ENCODE assay signal across 1 cellular context in genomic region chr1:212699839-212700596, GRCh38.
TF ChIP-seq lines count a peak whose summit lies in the region.

Gene BATF3, minus strand, starts transcription at chr1:212699840. Its CDS starts 78 bp downstream, at chr1:212699762.

TF ChIP-seq in HEK293, 187 proteins besides CTCF, POLR2A, EP300 and RAD21 (continued from another document and continues in another):
- TF ChIP-seq ZBTB6 (tag by site-specific recombination; IDR thresholded peaks at IDR 0.05) (no peak), MEIS1 (CRISPR knock-in tag; IDR thresholded peaks at IDR 0.05; ENCODE audit: borderline replicate concordance) (no peak), ZNF114 (tag by site-specific recombination; IDR thresholded peaks at IDR 0.05) (no peak), PBX3 (CRISPR knock-in tag; IDR thresholded peaks at IDR 0.05) (no peak), ZNF121 (tag by site-specific recombination; IDR thresholded peaks at IDR 0.05) (no peak), ZNF2 (tag by site-specific recombination; IDR thresholded peaks at IDR 0.05) (no peak), ZNF48 (tag by site-specific recombination; IDR thresholded peaks at IDR 0.05) (no peak), ZNF548 (tag by site-specific recombination; IDR thresholded peaks at IDR 0.05) (no peak), ZNF335 (tag by site-specific recombination; conservative IDR thresholded peaks at IDR 0.05) (peak; percentile 89), ZBTB26 (tag by site-specific recombination; optimal IDR thresholded peaks at IDR 0.05) (peak; percentile 80), ZEB2 (tag by site-specific recombination; IDR thresholded peaks at IDR 0.05) (peak; percentile 84), ZNF488 (tag by site-specific recombination; IDR thresholded peaks at IDR 0.05) (no peak), ZNF341 (tag by site-specific recombination; IDR thresholded peaks at IDR 0.05; ENCODE audit: low read depth) (peak; percentile 60), FEZF1 (tag by site-specific recombination; IDR thresholded peaks at IDR 0.05) (no peak), PRDM2 (tag by site-specific recombination; IDR thresholded peaks at IDR 0.05; ENCODE audit: borderline replicate concordance) (no peak), ZNF704 (tag by site-specific recombination; IDR thresholded peaks at IDR 0.05) (no peak), ZNF560 (tag by site-specific recombination; IDR thresholded peaks at IDR 0.05; ENCODE audit: borderline replicate concordance) (no peak), REST (tag by site-specific recombination; IDR thresholded peaks at IDR 0.05) (no peak), ZBTB7A (tag by site-specific recombination; IDR thresholded peaks at IDR 0.05; ENCODE audit: low read depth) (peak; percentile 75), ZNF398 (tag by site-specific recombination; IDR thresholded peaks at IDR 0.05) (peak; percentile 59), ZNF404 (tag by site-specific recombination; IDR thresholded peaks at IDR 0.05) (no peak), SP3 (tag by site-specific recombination; IDR thresholded peaks at IDR 0.05) (peak; percentile 96), PRDM1 (tag by site-specific recombination; IDR thresholded peaks at IDR 0.05) (peak; percentile 82), ZNF133 (tag by site-specific recombination; IDR thresholded peaks at IDR 0.05) (no peak), ZNF529 (tag by site-specific recombination; IDR thresholded peaks at IDR 0.05; ENCODE audit: insufficient replicate concordance) (no peak), ZNF785 (tag by site-specific recombination; IDR thresholded peaks at IDR 0.05) (no peak), ZFP69B (tag by site-specific recombination; IDR thresholded peaks at IDR 0.05) (no peak), SALL2 (tag by site-specific recombination; IDR thresholded peaks at IDR 0.05; ENCODE audit: borderline replicate concordance) (no peak), PRDM4 (tag by site-specific recombination; IDR thresholded peaks at IDR 0.05) (no peak), ZNF354C (tag by site-specific recombination; IDR thresholded peaks at IDR 0.05; ENCODE audit: borderline replicate concordance, low read depth) (no peak), ZNF707 (tag by site-specific recombination; IDR thresholded peaks at IDR 0.05) (no peak), ZBTB10 (tag by site-specific recombination; IDR thresholded peaks at IDR 0.05) (peak; percentile 92)
